25 cellular contexts compared by ENCODE assay signal in the genomic region with DNA sequence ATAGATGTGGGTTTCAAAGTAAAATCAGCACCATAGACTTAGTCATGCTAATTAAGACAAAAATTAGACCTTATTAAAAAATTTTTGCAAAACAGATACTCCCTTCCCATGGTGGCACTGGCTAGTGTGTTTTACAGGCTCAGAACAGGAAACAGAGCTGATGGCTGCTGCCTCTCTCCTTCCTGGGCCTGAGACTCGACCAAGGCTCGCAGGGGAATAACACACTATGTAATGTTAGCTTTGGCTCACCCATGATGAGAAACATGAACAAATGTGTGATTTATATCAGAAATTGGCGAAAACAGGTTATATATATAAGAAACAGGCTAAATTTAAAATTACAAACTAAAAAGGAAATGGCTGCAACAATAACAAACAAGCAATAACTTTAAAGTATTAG. TPM values are rescaled to one million over a fixed set of nuclear protein-coding genes. Genes with fewer than 3 reads are reported as not detected.
DNase-seq lines count a peak whose midpoint lies in the region; ATAC-seq and TF ChIP-seq lines count a peak whose summit lies in the region.
"Had no signal": no experiment of that assay in that cellular context is flagged by ENCODE, and none has a peak within 500 bp of the region (broad histone marks: within the 10 kb centered on the region; RNA-seq: fewer than 3 reads in every experiment).

No MANE protein-coding gene starts in this region.

- no peaks in the 10 kb centered on the region for H3K27me3 ChIP-seq in neutrophil
- no peaks in the 10 kb centered on the region for H3K27me3 ChIP-seq in CD8-positive, alpha-beta T cell (ENCODE audit: insufficient read depth, low read length)

- no peaks in the 10 kb centered on the region for H3K27me3 Mint-ChIP-seq in dendritic cell treated with granulocyte-macrophage colony-stimulating factor and Interleukin-4, amounts not matched to agents 40 ng/mL and 50 ng/mL, for 4 days
- H3K27me3 Mint-ChIP-seq in CD8-positive, alpha-beta T cell (ENCODE audit: low read depth), result peaks cover 2% of the 10 kb centered on the region
- H3K27me3 Mint-ChIP-seq: IgD-negative memory B cell had no signal

- peaks cover 23% of the 10 kb centered on the region for H3K4me1 Mint-ChIP-seq in dendritic cell treated with granulocyte-macrophage colony-stimulating factor and Interleukin-4, amounts not matched to agents 40 ng/mL and 50 ng/mL, for 4 days (ENCODE audit: low read depth)
- H3K4me1 Mint-ChIP-seq in CD8-positive, alpha-beta T cell (ENCODE audit: low read depth), result no peaks in the 10 kb centered on the region
- H3K4me1 Mint-ChIP-seq: B cell had no signal

- no peak for TF ChIP-seq CTCF in neutrophil (IDR thresholded peaks at IDR 0.05)
- TF ChIP-seq CTCF in CD8-positive, alpha-beta T cell (IDR thresholded peaks at IDR 0.05), result no peak

- H3K27ac Mint-ChIP-seq in dendritic cell treated with granulocyte-macrophage colony-stimulating factor and Interleukin-4, amounts not matched to agents 40 ng/mL and 50 ng/mL, for 4 days, result peak overlapping the region; percentile 40
- H3K27ac Mint-ChIP-seq in activated naive CD4-positive, alpha-beta T cell treated with anti-CD3 and anti-CD28 coated beads, Interleukin-2, amount 50 U/mL, for 72 hours, result no peak overlapping the region
- H3K27ac Mint-ChIP-seq in CD8-positive, alpha-beta T cell, result no peak overlapping the region
- H3K27ac Mint-ChIP-seq: B cell; IgD-negative memory B cell; T-helper 1 cell treated with Interleukin-12 subunit alpha and Interleukin-12 subunit beta and Interleukin-4 antibody, amounts not matched to agents 30 μg/mL and 1 μg/mL, for 36 hours had no signal

- H3K9me3 ChIP-seq in KOPT-K1 (ENCODE audit: insufficient read depth, low read length, poor library complexity, severe bottlenecking) (no peaks in the 10 kb centered on the region), neutrophil (no peaks in the 10 kb centered on the region)
- H3K9me3 ChIP-seq in CD8-positive, alpha-beta T cell (ENCODE audit: low read length), result no peaks in the 10 kb centered on the region
- H3K9me3 ChIP-seq: HAP-1, SK-N-SH had no signal

- ATAC-seq in HG02759 (IDR thresholded peaks at IDR 0.05; ENCODE audit: unreplicated experiment), result no peak
- ATAC-seq in activated naive CD4-positive, alpha-beta T cell treated with anti-CD3 and anti-CD28 coated beads, Interleukin-2, amount 50 U/mL, for 72 hours, result no peak
- ATAC-seq in CD8-positive, alpha-beta T cell, result no peak
- ATAC-seq: Panc1 had no signal

- H3K4me3 ChIP-seq in neutrophil (ENCODE audit: low read depth in 1 of 2, low read length in 1 of 2), result no peak overlapping the region
- H3K4me3 ChIP-seq in CD8-positive, alpha-beta T cell (ENCODE audit: low read depth, low read length), result no peak overlapping the region
- H3K4me3 ChIP-seq: HAP-1 had no signal

- POLR2A ChIA-PET in CD8-positive, alpha-beta T cell (lab: Charles Lee), result no interaction called here

- H3K36me3 ChIP-seq in KOPT-K1 (ENCODE audit: insufficient read depth, low read length), result peaks cover 6% of the 10 kb centered on the region; the same call in 1 of the 2 replicates
- peaks cover 3% of the 10 kb centered on the region for H3K36me3 ChIP-seq in neutrophil
- H3K36me3 ChIP-seq in CD8-positive, alpha-beta T cell (ENCODE audit: insufficient read depth, low read length), result no peaks in the 10 kb centered on the region
- H3K36me3 ChIP-seq: HAP-1 had no signal

- H3K9me3 Mint-ChIP-seq in dendritic cell treated with granulocyte-macrophage colony-stimulating factor and Interleukin-4, amounts not matched to agents 40 ng/mL and 50 ng/mL, for 4 days, result no peaks in the 10 kb centered on the region
- no peaks in the 10 kb centered on the region for H3K9me3 Mint-ChIP-seq in activated naive CD4-positive, alpha-beta T cell treated with anti-CD3 and anti-CD28 coated beads, Interleukin-2, amount 50 U/mL, for 72 hours
- H3K9me3 Mint-ChIP-seq in CD8-positive, alpha-beta T cell, result no peaks in the 10 kb centered on the region
- H3K9me3 Mint-ChIP-seq: T-helper 1 cell treated with Interleukin-12 subunit alpha and Interleukin-12 subunit beta and Interleukin-4 antibody, amounts not matched to agents 30 μg/mL and 1 μg/mL, for 36 hours had no signal

- no peak for DNase-seq in activated naive CD4-positive, alpha-beta T cell treated with anti-CD3 and anti-CD28 coated beads, Interleukin-2, amount 50 U/mL, for 72 hours (ENCODE audit: low spot score in 2 of 2)
- DNase-seq in stimulated activated naive CD4-positive, alpha-beta T cell treated with Interleukin-2 at 50 U/mL for 16 hours (lab: John Stamatoyannopoulos, UW), result no peak
- DNase-seq in CD8-positive, alpha-beta T cell, result no peak
- DNase-seq: DMS153, DND-41, GOT3, Karpas-422, NCI-H2029, NCI-H2227 treated with DMSO at 0.1 percent for 48 hours, NCI-H69, SK-N-SH, SW 1271 had no signal

- intact Hi-C loops in dendritic cell treated with granulocyte-macrophage colony-stimulating factor and Interleukin-4, amounts not matched to agents 40 ng/mL and 50 ng/mL, for 4 days (cut with micrococcal nuclease), result no loop called here
- intact Hi-C loops in CD8-positive, alpha-beta T cell (cut with DNase I, micrococcal nuclease), result no loop called here

- no peaks in the 10 kb centered on the region for H3K36me3 Mint-ChIP-seq in dendritic cell treated with granulocyte-macrophage colony-stimulating factor and Interleukin-4, amounts not matched to agents 40 ng/mL and 50 ng/mL, for 4 days (ENCODE audit: low read depth)
- H3K36me3 Mint-ChIP-seq in activated naive CD4-positive, alpha-beta T cell treated with anti-CD3 and anti-CD28 coated beads, Interleukin-2, amount 50 U/mL, for 72 hours, result no peaks in the 10 kb centered on the region
- H3K36me3 Mint-ChIP-seq in CD8-positive, alpha-beta T cell, result no peaks in the 10 kb centered on the region
- H3K36me3 Mint-ChIP-seq: IgD-negative memory B cell had no signal

- H3K4me3 Mint-ChIP-seq in dendritic cell treated with granulocyte-macrophage colony-stimulating factor and Interleukin-4, amounts not matched to agents 40 ng/mL and 50 ng/mL, for 4 days, result no peak overlapping the region
- no peak overlapping the region for H3K4me3 Mint-ChIP-seq in CD8-positive, alpha-beta T cell
- H3K4me3 Mint-ChIP-seq: B cell; IgD-negative memory B cell; T-helper 1 cell treated with Interleukin-12 subunit alpha and Interleukin-12 subunit beta and Interleukin-4 antibody, amounts not matched to agents 30 μg/mL and 1 μg/mL, for 36 hours had no signal

- H3K4me1 ChIP-seq in neutrophil (ENCODE audit: control insufficient read depth in 1 of 2, insufficient read depth in 1 of 2, low read depth in 1 of 2, low read length in 1 of 2), result peaks cover 28 to 29% of the 10 kb centered on the region in 2 experiments
- no peaks in the 10 kb centered on the region for H3K4me1 ChIP-seq in CD8-positive, alpha-beta T cell (ENCODE audit: insufficient read depth, low read length)
- H3K4me1 ChIP-seq: HAP-1 had no signal

- H3K27ac ChIP-seq in KOPT-K1 (ENCODE audit: low read depth, low read length, poor library complexity, severe bottlenecking), result peak overlapping the region; percentile 17
- H3K27ac ChIP-seq in neutrophil, result peak overlapping the region; percentile 71
- no peak overlapping the region for H3K27ac ChIP-seq in CD8-positive, alpha-beta T cell (ENCODE audit: low read depth, low read length)

- CTCF ChIA-PET in CD8-positive, alpha-beta T cell (lab: Charles Lee), result no interaction called here

RNA-seq across cellular contexts. Expression of a gene that starts 50.7 kb away (rescaled TPM):
- total RNA-seq in activated naive CD4-positive, alpha-beta T cell treated with anti-CD3 and anti-CD28 coated beads, Interleukin-2, amount 50 U/mL, for 72 hours, result not detected
- total RNA-seq in CD8-positive, alpha-beta T cell, result not detected
- total RNA-seq: A673, MCF 10A, NCI-H460, OCI-LY7 had no signal
